ENCODE assay signal across 1 cellular context in genomic region chr11:84290647-84291046, GRCh38.
A peak's percentile ranks its signal among the peaks of the same experiment; 100 is the strongest.
TF ChIP-seq lines count a peak whose summit lies in the region.

No MANE protein-coding gene starts in this region.

TF ChIP-seq in IMR-90, 13 proteins besides CTCF, POLR2A, EP300 and RAD21 (continued from another document):
- TF ChIP-seq SMC3 (IDR thresholded peaks at IDR 0.05; ENCODE audit: low read depth, low read length) (no peak), MAFK (IDR thresholded peaks at IDR 0.05; ENCODE audit: low read depth, low read length) (0 out of 2 replicates have a peak, but pooled peaks have one; percentile 20), FOS (IDR thresholded peaks at IDR 0.05; ENCODE audit: low read depth, low read length) (peak; percentile 10; the same call in 1 of the 2 replicates), MXI1 (IDR thresholded peaks at IDR 0.05; ENCODE audit: borderline replicate concordance, low read depth, low read length) (no peak), USF2 (IDR thresholded peaks at IDR 0.05; ENCODE audit: low read depth, low read length) (no peak)
